Comparison of ENCODE assay signal across 7 cellular contexts in the genomic region with DNA sequence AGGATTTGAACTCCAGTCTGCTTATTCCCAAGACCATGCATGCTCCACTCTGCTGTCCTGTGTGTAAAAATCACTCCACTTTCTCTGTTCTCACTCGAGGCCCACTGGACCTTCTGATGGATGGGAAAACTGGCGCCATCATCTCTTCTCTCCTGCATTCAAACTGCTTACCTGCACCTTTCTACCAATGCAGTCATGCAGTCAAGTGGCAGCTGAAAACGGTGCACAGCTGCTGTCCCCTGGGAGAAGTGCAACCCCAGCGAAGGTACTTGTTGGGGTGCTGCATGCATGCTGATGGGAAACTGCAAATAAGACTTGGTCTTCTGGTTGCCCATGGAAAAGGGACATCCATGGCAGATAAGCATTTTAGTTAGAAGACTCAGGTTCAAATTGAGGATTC.
"Had no signal": no experiment of that assay in that cellular context is flagged by ENCODE, and none has a peak within 500 bp of the region (broad histone marks: within the 10 kb centered on the region; RNA-seq: fewer than 3 reads in every experiment).

No MANE protein-coding gene starts in this region.

- H2AFZ ChIP-seq: GM23338 had no signal

- H3K4me3 ChIP-seq: GM23338 had no signal

- H3K4me2 ChIP-seq: GM23338 had no signal

- H3K27ac ChIP-seq: HL-60 had no signal

- ATAC-seq: GM23338, HepG2 had no signal

- DNase-seq: H9, HCEC 1CT had no signal

- FAIRE-seq: H1, H54, HepG2 had no signal
